ENCODE assay signal across 9 cellular contexts in the genomic region with DNA sequence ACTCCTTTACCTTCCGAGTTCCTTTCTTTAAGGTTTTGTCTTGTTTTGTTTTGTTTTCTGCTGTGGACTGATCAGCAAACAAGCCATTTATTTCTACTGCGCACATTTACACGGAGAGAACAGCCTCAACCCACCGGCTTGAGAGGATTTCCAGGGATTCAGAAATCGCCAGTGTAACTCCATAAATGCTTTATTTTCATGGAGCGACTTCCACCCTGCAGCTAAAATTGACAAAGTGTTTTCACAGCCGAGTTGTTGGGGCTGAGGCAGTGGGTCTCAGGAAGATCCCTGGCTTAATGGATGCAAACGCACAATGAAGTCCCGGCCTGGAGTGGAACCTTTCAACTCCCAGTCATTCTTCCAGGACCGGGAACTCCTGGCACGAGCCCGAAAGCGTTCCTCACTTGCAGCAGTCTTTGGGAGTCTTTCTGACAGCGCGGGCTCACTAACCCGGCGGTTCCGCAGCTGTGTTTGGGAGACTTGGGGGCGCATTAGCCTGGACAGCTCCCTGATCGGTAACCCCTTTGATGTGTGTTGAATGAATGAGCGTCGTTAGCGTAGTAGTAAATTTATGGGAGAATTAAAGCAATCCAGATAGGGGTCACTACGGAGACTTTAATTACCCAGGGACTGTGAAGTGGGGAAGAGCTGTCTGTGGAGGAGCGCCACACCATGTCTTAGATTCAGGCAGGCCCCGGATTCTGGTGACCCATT. TPM values are rescaled to one million over a fixed set of nuclear protein-coding genes. Genes with fewer than 3 reads are reported as not detected.
A peak's percentile ranks its signal among the peaks of the same experiment; 100 is the strongest.
DNase-seq lines count a peak whose midpoint lies in the region; ATAC-seq lines count a peak whose summit lies in the region.
"Had no signal": no experiment of that assay in that cellular context is flagged by ENCODE, and none has a peak within 500 bp of the region (broad histone marks: within the 10 kb centered on the region; RNA-seq: fewer than 3 reads in every experiment).

No MANE protein-coding gene starts in this region.

- H3K36me3 ChIP-seq in aorta (ENCODE audit: control insufficient read depth in 1 of 2, insufficient read depth in 2 of 2, low read length in 1 of 2): no peaks in the 10 kb centered on the region

- intact Hi-C loops in aorta (cut with DNase I): no loop called here

- H3K27ac Mint-ChIP-seq in effector memory CD8-positive, alpha-beta T cell: no peak overlapping the region

- DNase-seq in NCI-H1417 (lab: John Stamatoyannopoulos, UW) (peak in 2 of 3 experiments; percentile 58 to 69), NCI-H1417 treated with DMSO at 0.1 percent for 48 hours (lab: John Stamatoyannopoulos, UW) (no peak), LoVo (ENCODE audit: low spot score) (peak; percentile 5), midbrain (lab: John Stamatoyannopoulos, UW) (peak; percentile 29), aorta (peak in 1 of 2 donors; percentile 72), NCI-H2196 treated with DMSO at 0.1 percent for 48 hours (lab: John Stamatoyannopoulos, UW; ENCODE audit: unreplicated experiment) (no peak)
- no peak for DNase-seq in effector memory CD8-positive, alpha-beta T cell
- DNase-seq in effector CD8-positive, alpha-beta T cell (lab: John Stamatoyannopoulos, UW): no peak

- H3K9me3 Mint-ChIP-seq in effector memory CD8-positive, alpha-beta T cell: peaks cover 3 to 10% of the 10 kb centered on the region in 2 donors

- H3K4me3 Mint-ChIP-seq in effector memory CD8-positive, alpha-beta T cell: peak overlapping the region; percentile 56 to 62

- H3K4me3 ChIP-seq in aorta (ENCODE audit: low read length in 2 of 2): peak overlapping the region; percentile 6 to 64

- peaks cover 4% of the 10 kb centered on the region for H3K36me3 Mint-ChIP-seq in effector memory CD8-positive, alpha-beta T cell (ENCODE audit: insufficient read depth)

- peaks cover 47 to 80% of the 10 kb centered on the region in 2 donors for H3K27me3 Mint-ChIP-seq in effector memory CD8-positive, alpha-beta T cell

- no peak overlapping the region for H3K27ac ChIP-seq in aorta (ENCODE audit: low read depth in 1 of 2, low read length in 2 of 2)

- 4 to 8% methylated on average over 26 of the region's 26 CpGs for WGBS in aorta, 2 donors

- ATAC-seq in effector memory CD8-positive, alpha-beta T cell (replicated peaks): no peak
- no peak for ATAC-seq in aorta (ENCODE audit: low FRiP score)

- H3K4me1 ChIP-seq in aorta (ENCODE audit: control insufficient read depth in 1 of 2, insufficient read depth in 2 of 2, low read length in 2 of 2): no peaks in the 10 kb centered on the region

- peaks cover 13 to 16% of the 10 kb centered on the region in 2 donors for H3K4me1 Mint-ChIP-seq in effector memory CD8-positive, alpha-beta T cell (ENCODE audit: low read depth in 2 of 2)

- no peaks in the 10 kb centered on the region for H3K27me3 ChIP-seq in aorta (ENCODE audit: control insufficient read depth in 1 of 2, insufficient read depth in 2 of 2, low read length in 1 of 2)

- no peaks in the 10 kb centered on the region for H3K9me3 ChIP-seq in aorta (ENCODE audit: control insufficient read depth, low read length)

RNA-seq across cellular contexts. Expression of gene MYRIP, which starts 0.8 kb away (rescaled TPM):
- total RNA-seq in aorta: 10 to 100 TPM; 10.3 to 11.0 TPM
- polyA plus RNA-seq in aorta: under 1 TPM; 0.15 to 0.63 TPM
- total RNA-seq: T-helper 1 cell treated with Interleukin-12 subunit alpha and Interleukin-12 subunit beta and Interleukin-4 antibody, amounts not matched to agents 30 ng/mL and 1 ng/mL, for 36 hours had no signal

Comparison
In these comparisons a context has a peak if more than half of its experiments do, and no peak if none do; other contexts are left out.
1. DNase-seq: peak in NCI-H1417 (2 of 3), LoVo (single experiment) and midbrain (single experiment); none in NCI-H1417 treated with DMSO at 0.1 percent for 48 hours (single experiment), effector memory CD8-positive, alpha-beta T cell (0 of 3), effector CD8-positive, alpha-beta T cell (single experiment) and NCI-H2196 treated with DMSO at 0.1 percent for 48 hours (single experiment).